8 cellular contexts compared by ENCODE assay signal in genomic region chr10:51700228-51700835, GRCh38. TPM values are rescaled to one million over a fixed set of nuclear protein-coding genes. Genes with fewer than 3 reads are reported as not detected.
DNase-seq lines count a peak whose midpoint lies in the region; ATAC-seq and TF ChIP-seq lines count a peak whose summit lies in the region.

No MANE protein-coding gene starts in this region.

- H3K27me3 ChIP-seq in BE2C (no peaks in the 10 kb centered on the region), IMR-90 (ENCODE audit: control insufficient read depth, insufficient read depth, low read length) (no peaks in the 10 kb centered on the region)

- H3K14ac ChIP-seq in IMR-90 (replicated peaks; ENCODE audit: low read depth, low read length) = peak overlapping the region; percentile 63

- TF ChIP-seq RAD21 in IMR-90 (IDR thresholded peaks at IDR 0.05; ENCODE audit: low read length) = no peak

- H3K36me3 Mint-ChIP-seq in activated T-helper 1 cell treated with anti-CD3 and anti-CD28 coated beads, Interleukin-12 subunit alpha, Interleukin-12 subunit beta, Interleukin-2, Interleukin-4 antibody, amounts not matched to agents 30 ng/mL and 10 ng/mL and 1 ng/mL, durations not matched to agents 14 hours and 24 hours and 36 hours (ENCODE audit: low read depth) = peaks cover 43% of the 10 kb centered on the region

- H2AK5ac ChIP-seq in IMR-90 (ENCODE audit: low read depth, low read length) = 0 out of 2 replicates have a peak overlapping the region, but pooled peaks have one; percentile 56

- peak overlapping the region; percentile 80; the same call in 1 of the 2 replicates for H3K23ac ChIP-seq in IMR-90 (ENCODE audit: low read depth, low read length)

- DNase-seq in BE2C (no peak), IMR-90 (no peak), Right ventricle myocardium superior (no peak), pons (ENCODE audit: low spot score) (peak; percentile 45), AG20443 (ENCODE audit: low spot score) (no peak)
- DNase-seq in activated T-helper 1 cell treated with anti-CD3 and anti-CD28 coated beads, Interleukin-12 subunit alpha, Interleukin-12 subunit beta, Interleukin-2, Interleukin-4 antibody, amounts not matched to agents 30 ng/mL and 10 ng/mL and 1 ng/mL, durations not matched to agents 14 hours and 24 hours and 36 hours (ENCODE audit: low spot score) = no peak
- DNase-seq in stimulated activated naive CD4-positive, alpha-beta T cell treated with Interleukin-2 at 50 U/mL for 16 hours (lab: John Stamatoyannopoulos, UW) = no peak

- peak overlapping the region; percentile 73; the same call in 1 of the 2 replicates for H4K5ac ChIP-seq in IMR-90 (ENCODE audit: low read depth, low read length)

- H4K20me1 ChIP-seq in IMR-90 (ENCODE audit: insufficient read depth, low read length) = peaks cover 8% of the 10 kb centered on the region

- CTCF ChIA-PET in IMR-90 (lab: Yijun Ruan, JAX) = interaction anchor here (0.5 kb wide), 1 partner anchor 899 kb away, joined by 3 read pairs; no protein-coding TSS in a partner anchor

- peak overlapping the region; percentile 100 for H3K27ac Mint-ChIP-seq in activated T-helper 1 cell treated with anti-CD3 and anti-CD28 coated beads, Interleukin-12 subunit alpha, Interleukin-12 subunit beta, Interleukin-2, Interleukin-4 antibody, amounts not matched to agents 30 ng/mL and 10 ng/mL and 1 ng/mL, durations not matched to agents 14 hours and 24 hours and 36 hours

- peak overlapping the region; percentile 53 for H3K27ac ChIP-seq in IMR-90 (ENCODE audit: insufficient read depth, low read length)

- TF ChIP-seq CTCF in BE2C (IDR thresholded peaks at IDR 0.05; ENCODE audit: low read depth, low read length) = no peak
- TF ChIP-seq CTCF in IMR-90 (conservative IDR thresholded peaks at IDR 0.05; ENCODE audit: low read depth, low read length) = no peak

- H2BK120ac ChIP-seq in IMR-90 (ENCODE audit: low read depth, low read length) = peak overlapping the region; percentile 36; the same call in 1 of the 2 replicates

- peak overlapping the region; percentile 32; the same call in 1 of the 3 replicates for H2BK15ac ChIP-seq in IMR-90 (ENCODE audit: low read depth, low read length)

- H3K27me3 Mint-ChIP-seq in activated T-helper 1 cell treated with anti-CD3 and anti-CD28 coated beads, Interleukin-12 subunit alpha, Interleukin-12 subunit beta, Interleukin-2, Interleukin-4 antibody, amounts not matched to agents 30 ng/mL and 10 ng/mL and 1 ng/mL, durations not matched to agents 14 hours and 24 hours and 36 hours (ENCODE audit: insufficient read depth) = no peaks in the 10 kb centered on the region

- TF ChIP-seq POLR2A in IMR-90 (IDR thresholded peaks at IDR 0.05; ENCODE audit: low read depth, low read length) = no peak

- H3K79me1 ChIP-seq in IMR-90 (ENCODE audit: low read depth in 1 of 2, low read length in 2 of 2) = peaks cover 16 to 31% of the 10 kb centered on the region in 2 experiments; a peak in 3 of 4 replicates

- in situ Hi-C loops in IMR-90 (cut with MboI; ENCODE audit: low sequenced_read_pairs) = no loop called here

- no CpG with 5 or more reads among the region's 12 CpGs for WGBS in IMR-90 (ENCODE audit: extremely low coverage in 2 of 2, insufficient read length in 1 of 2), 2 experiments

- peak overlapping the region; percentile 89 for H3K4me2 ChIP-seq in IMR-90 (ENCODE audit: low read depth, low read length)

- peak overlapping the region; percentile 81 to 83; a peak in 3 of 4 replicates for H4K8ac ChIP-seq in IMR-90 (ENCODE audit: low read depth in 2 of 2, low read length in 2 of 2)

- no peak overlapping the region for H2BK20ac ChIP-seq in IMR-90 (ENCODE audit: low read depth, low read length)

- POLR2A ChIA-PET in IMR-90 (lab: Charles Lee; ENCODE audit: unreplicated experiment) = no interaction called here

- peak overlapping the region; percentile 77; the same call in 1 of the 2 replicates for H3K56ac ChIP-seq in IMR-90 (ENCODE audit: extremely low read depth, insufficient read depth, low read length)

- H3K18ac ChIP-seq in IMR-90 (ENCODE audit: low read depth, low read length) = no peak overlapping the region

- peak overlapping the region; percentile 87 for H2AK9ac ChIP-seq in IMR-90 (replicated peaks; ENCODE audit: low read depth, low read length, poor library complexity)

- BruUV-seq in IMR-90 (replicated peaks; lab: Mats Ljungman, UMichigan) = no TSS peak

- H3K4me1 Mint-ChIP-seq in activated T-helper 1 cell treated with anti-CD3 and anti-CD28 coated beads, Interleukin-12 subunit alpha, Interleukin-12 subunit beta, Interleukin-2, Interleukin-4 antibody, amounts not matched to agents 30 ng/mL and 10 ng/mL and 1 ng/mL, durations not matched to agents 14 hours and 24 hours and 36 hours (ENCODE audit: low read depth) = peaks cover 67% of the 10 kb centered on the region

- H3K36me3 ChIP-seq in BE2C (peaks cover 7% of the 10 kb centered on the region), IMR-90 (ENCODE audit: control insufficient read depth, insufficient read depth, low read length) (0 out of 2 replicates have a peak, but pooled peaks cover 2% of the 10 kb centered on the region)

- H3K9me3 ChIP-seq in BE2C (no peaks in the 10 kb centered on the region), IMR-90 (ENCODE audit: control insufficient read depth, insufficient read depth, low read length) (no peaks in the 10 kb centered on the region)

- peaks cover 3% of the 10 kb centered on the region; the same call in 1 of the 2 replicates for H3K4me1 ChIP-seq in BE2C
- peaks cover 13% of the 10 kb centered on the region for H3K4me1 ChIP-seq in IMR-90 (ENCODE audit: control insufficient read depth, insufficient read depth, low read length)

- ATAC-seq in IMR-90 (ENCODE audit: low read depth) (no peak), Right ventricle myocardium superior (ENCODE audit: poor library complexity) (peak; percentile 23), HG03342 (IDR thresholded peaks at IDR 0.05; ENCODE audit: unreplicated experiment) (no peak)

- intact Hi-C loops in IMR-90 (cut with micrococcal nuclease) (loop anchor here (5.0 kb wide), 1 partner anchor 177 kb away; no protein-coding TSS in a partner anchor), Right ventricle myocardium superior (cut with DNase I) (no loop called here)
- intact Hi-C loops in activated T-helper 1 cell treated with anti-CD3 and anti-CD28 coated beads, Interleukin-12 subunit alpha, Interleukin-12 subunit beta, Interleukin-2, Interleukin-4 antibody, amounts not matched to agents 30 ng/mL and 10 ng/mL and 1 ng/mL, durations not matched to agents 14 hours and 24 hours and 36 hours (cut with micrococcal nuclease) = no loop called here

- peak overlapping the region; percentile 77 for H3K4ac ChIP-seq in IMR-90 (ENCODE audit: low read depth, low read length)

- H2BK5ac ChIP-seq in IMR-90 (ENCODE audit: low read depth, low read length, poor library complexity, severe bottlenecking) = peak overlapping the region; percentile 72

- H2AFZ ChIP-seq in IMR-90 (replicated peaks; ENCODE audit: low read length, poor library complexity) = peak overlapping the region; percentile 85

- peak overlapping the region; percentile 69 for H3K9ac ChIP-seq in IMR-90 (ENCODE audit: low read depth, low read length)

- H3K9me1 ChIP-seq in IMR-90 (ENCODE audit: insufficient read depth, low read length) = peaks cover 10% of the 10 kb centered on the region; the same call in 1 of the 2 replicates

- H3K4me3 ChIP-seq in BE2C (ENCODE audit: low read depth, low read length) (peak overlapping the region; percentile 91), IMR-90 (ENCODE audit: insufficient read depth, low read depth, low read length) (peak overlapping the region; percentile 80)

- H4K91ac ChIP-seq in IMR-90 (ENCODE audit: insufficient read depth, low read depth, low read length) = peak overlapping the region; percentile 70

- H3K4me3 Mint-ChIP-seq in activated T-helper 1 cell treated with anti-CD3 and anti-CD28 coated beads, Interleukin-12 subunit alpha, Interleukin-12 subunit beta, Interleukin-2, Interleukin-4 antibody, amounts not matched to agents 30 ng/mL and 10 ng/mL and 1 ng/mL, durations not matched to agents 14 hours and 24 hours and 36 hours = peak overlapping the region; percentile 98

- dilution Hi-C loops in IMR-90 (cut with HindIII; ENCODE audit: low sequenced_read_pairs, unreplicated experiment) = no loop called here

- peaks cover 10% of the 10 kb centered on the region for H3K9me3 Mint-ChIP-seq in activated T-helper 1 cell treated with anti-CD3 and anti-CD28 coated beads, Interleukin-12 subunit alpha, Interleukin-12 subunit beta, Interleukin-2, Interleukin-4 antibody, amounts not matched to agents 30 ng/mL and 10 ng/mL and 1 ng/mL, durations not matched to agents 14 hours and 24 hours and 36 hours

TF ChIP-seq in IMR-90, 13 proteins besides CTCF, POLR2A, EP300 and RAD21 (continues in another document):
- TF ChIP-seq MAZ (IDR thresholded peaks at IDR 0.05; ENCODE audit: borderline replicate concordance, low read depth, low read length) (no peak), FOS (IDR thresholded peaks at IDR 0.05; ENCODE audit: low read depth, low read length) (no peak), ELK1 (IDR thresholded peaks at IDR 0.05; ENCODE audit: borderline replicate concordance, low read depth, low read length) (no peak), CHD1 (IDR thresholded peaks at IDR 0.05; ENCODE audit: low read depth, low read length) (no peak), NFE2L2 (IDR thresholded peaks at IDR 0.05; ENCODE audit: low read depth, low read length) (no peak), CEBPB (IDR thresholded peaks at IDR 0.05; ENCODE audit: low read depth, low read length) (no peak), MAFK (IDR thresholded peaks at IDR 0.05; ENCODE audit: low read depth, low read length) (no peak), RCOR1 (IDR thresholded peaks at IDR 0.05; ENCODE audit: insufficient replicate concordance, low read length) (no peak), RFX5 (IDR thresholded peaks at IDR 0.05; ENCODE audit: low read depth, low read length) (no peak)

RNA-seq across cellular contexts. Expression of gene CSTF2T, which starts 0.9 kb away (rescaled TPM):
- polyA plus RNA-seq in BE2C (2012; ENCODE audit: insufficient read depth, insufficient read length, low read depth) = 32.3 TPM
- total RNA-seq in IMR-90 (2012; rRNA removed) (18.6 and 22.5 TPM in 2 replicates), Right ventricle myocardium superior (21.1 TPM)
- polyA plus RNA-seq in IMR-90 (2012; rRNA removed) = 5.4 and 7.2 TPM in 2 replicates
- polyA plus RNA-seq in IMR-90 (2012; cell fraction: cytosol; rRNA removed) = 1.7 and 3.9 TPM in 2 replicates
- polyA plus RNA-seq in IMR-90 (2012; cell fraction: nucleus; rRNA removed; ENCODE audit: low replicate concordance) = 0.94 and 2.2 TPM in 2 replicates
- 42.3 and 44.8 TPM in 2 replicates for total RNA-seq in activated T-helper 1 cell treated with anti-CD3 and anti-CD28 coated beads, Interleukin-12 subunit alpha, Interleukin-12 subunit beta, Interleukin-2, Interleukin-4 antibody, amounts not matched to agents 30 ng/mL and 10 ng/mL and 1 ng/mL, durations not matched to agents 14 hours and 24 hours and 36 hours
